22 cellular contexts compared by ENCODE assay signal in genomic region chr4:10053635-10054453, GRCh38.
"Had no signal": no experiment of that assay in that cellular context is flagged by ENCODE, and none has a peak within 500 bp of the region (broad histone marks: within the 10 kb centered on the region; RNA-seq: fewer than 3 reads in every experiment).

No MANE protein-coding gene starts in this region.

- DNase-seq: activated CD4-positive, alpha-beta T cell treated with anti-CD3 and anti-CD28 coated beads, Interleukin-2, amount 10 ng/mL, durations not matched to agents 7 days and 5 days; activated CD8-positive, alpha-beta memory T cell treated with anti-CD3 and anti-CD28 coated beads, Interleukin-2, amount 50 U/mL, for 4 hours; activated CD8-positive, alpha-beta T cell treated with anti-CD3 and anti-CD28 coated beads, Interleukin-2, amount 10 ng/mL, durations not matched to agents 7 days and 5 days; activated effector memory CD4-positive, alpha-beta T cell treated with anti-CD3 and anti-CD28 coated beads, Interleukin-2, amount 50 U/mL, for 16 hours; activated naive CD4-positive, alpha-beta T cell treated with anti-CD3 and anti-CD28 coated beads, Interleukin-2, amount 50 U/mL, for 16 hours; activated T-cell treated with anti-CD3 and anti-CD28 coated beads, Interleukin-2, amount 50 U/mL, for 48 hours; aorta; brain microvascular endothelial cell; colonic mucosa; hypothalamus; left lung; spleen; stimulated activated CD4-positive, alpha-beta T cell treated with anti-CD3 and anti-CD28 coated beads, Interleukin-4, amount 100 ng/mL, for 4 hours; T-helper 1 cell; T1000 had no signal

- ATAC-seq: activated CD8-positive, alpha-beta T cell treated with anti-CD3 and anti-CD28 coated beads, Interleukin-2, amount 10 ng/mL, durations not matched to agents 7 days and 5 days; left lung; SK-N-SH treated with all-trans-retinoic acid at 6 μM for 48 hours; stimulated activated memory B cell treated with anti-CD40 and anti-IgM and Interleukin-4, amounts not matched to agents 10 μg/mL and 1 μg/mL and 100 μg/mL, for 72 hours had no signal

- H3K9me3 ChIP-seq: colonic mucosa, left lung had no signal

- H3K27ac Mint-ChIP-seq: activated CD4-positive, alpha-beta T cell treated with anti-CD3 and anti-CD28 coated beads, Interleukin-2, amount 10 ng/mL, durations not matched to agents 7 days and 5 days; activated CD8-positive, alpha-beta T cell treated with anti-CD3 and anti-CD28 coated beads, Interleukin-2, amount 10 ng/mL, durations not matched to agents 7 days and 5 days; memory B cell; stimulated activated memory B cell treated with anti-CD40 and anti-IgM and Interleukin-4, amounts not matched to agents 10 μg/mL and 1 μg/mL and 100 μg/mL, for 72 hours had no signal

- H3K4me1 Mint-ChIP-seq: stimulated activated memory B cell treated with anti-CD40 and anti-IgM and Interleukin-4, amounts not matched to agents 10 μg/mL and 1 μg/mL and 100 μg/mL, for 72 hours had no signal

- H3K4me3 ChIP-seq: colonic mucosa, left lung, spleen had no signal

- H3K27me3 Mint-ChIP-seq: activated CD4-positive, alpha-beta T cell treated with anti-CD3 and anti-CD28 coated beads, Interleukin-2, amount 10 ng/mL, durations not matched to agents 7 days and 5 days; central memory CD8-positive, alpha-beta T cell; memory B cell; stimulated activated memory B cell treated with anti-CD40 and anti-IgM and Interleukin-4, amounts not matched to agents 10 μg/mL and 1 μg/mL and 100 μg/mL, for 72 hours had no signal

- H3K4me1 ChIP-seq: colonic mucosa, left lung, spleen had no signal

- H3K9me3 Mint-ChIP-seq: activated CD4-positive, alpha-beta T cell treated with anti-CD3 and anti-CD28 coated beads, Interleukin-2, amount 10 ng/mL, durations not matched to agents 7 days and 5 days; central memory CD8-positive, alpha-beta T cell; memory B cell; neural crest cell; stimulated activated memory B cell treated with anti-CD40 and anti-IgM and Interleukin-4, amounts not matched to agents 10 μg/mL and 1 μg/mL and 100 μg/mL, for 72 hours had no signal

- H3K36me3 ChIP-seq: brain microvascular endothelial cell, colonic mucosa, left lung had no signal

- H3K4me3 Mint-ChIP-seq: activated CD4-positive, alpha-beta T cell treated with anti-CD3 and anti-CD28 coated beads, Interleukin-2, amount 10 ng/mL, durations not matched to agents 7 days and 5 days; activated CD8-positive, alpha-beta T cell treated with anti-CD3 and anti-CD28 coated beads, Interleukin-2, amount 10 ng/mL, durations not matched to agents 7 days and 5 days; central memory CD8-positive, alpha-beta T cell; memory B cell; neural crest cell; stimulated activated memory B cell treated with anti-CD40 and anti-IgM and Interleukin-4, amounts not matched to agents 10 μg/mL and 1 μg/mL and 100 μg/mL, for 72 hours had no signal

- H3K27ac ChIP-seq: brain microvascular endothelial cell, colonic mucosa, foreskin keratinocyte, spleen had no signal

- FAIRE-seq: urothelium cell line had no signal

- H3K27me3 ChIP-seq: brain microvascular endothelial cell, colonic mucosa, foreskin keratinocyte, left lung had no signal
